Comparison of ENCODE assay signal across 10 cellular contexts in genomic region chr3:195785781-195786405, GRCh38. TPM values are rescaled to one million over a fixed set of nuclear protein-coding genes. Genes with fewer than 3 reads are reported as not detected.
A peak's percentile ranks its signal among the peaks of the same experiment; 100 is the strongest.
DNase-seq lines count a peak whose midpoint lies in the region; ATAC-seq and TF ChIP-seq lines count a peak whose summit lies in the region.
"Not testable (repeated sequence)": the region's sequence is repeated elsewhere in the genome, so short reads cannot be mapped to it uniquely, and the experiment has no call there.
"Had no signal": no experiment of that assay in that cellular context is flagged by ENCODE, and none has a peak within 500 bp of the region (broad histone marks: within the 10 kb centered on the region; RNA-seq: fewer than 3 reads in every experiment).

No MANE protein-coding gene starts in this region.

- ATAC-seq in activated T-cell treated with anti-CD3 and anti-CD28 coated beads, Interleukin-2, amount 50 U/mL, for 72 hours (replicated peaks in 1 of 2); naive B cell (ENCODE audit: low read depth in 2 of 2); sciatic nerve: not testable (repeated sequence)

- H3K4me3 Mint-ChIP-seq in activated CD4-positive, alpha-beta T cell treated with anti-CD3 and anti-CD28 coated beads, Interleukin-2, amount 10 ng/mL, durations not matched to agents 24 days and 14 days: peak overlapping the region; percentile 13
- peak overlapping the region; percentile 1 to 6 for H3K4me3 Mint-ChIP-seq in activated T-cell treated with anti-CD3 and anti-CD28 coated beads, Interleukin-2, amount 50 U/mL, for 72 hours
- H3K4me3 Mint-ChIP-seq in activated naive CD8-positive, alpha-beta T cell: peak overlapping the region; percentile 58
- H3K4me3 Mint-ChIP-seq in glutamatergic neuron (ENCODE audit: unreplicated experiment): peak overlapping the region; percentile 20
- H3K4me3 Mint-ChIP-seq in naive B cell: not testable (repeated sequence)

- H3K27me3 Mint-ChIP-seq in activated CD4-positive, alpha-beta T cell treated with anti-CD3 and anti-CD28 coated beads, Interleukin-2, amount 10 ng/mL, durations not matched to agents 24 days and 14 days; activated T-cell treated with anti-CD3 and anti-CD28 coated beads, Interleukin-2, amount 50 U/mL, for 72 hours (ENCODE audit: low read depth); activated naive CD8-positive, alpha-beta T cell: not testable (repeated sequence)
- H3K27me3 Mint-ChIP-seq in glutamatergic neuron (ENCODE audit: unreplicated experiment) (peaks cover 34% of the 10 kb centered on the region), naive B cell (peaks cover 5 to 52% (median 8%) of the 10 kb centered on the region in 3 donors)

- not testable (repeated sequence) for H3K9me3 ChIP-seq in HEK293 (ENCODE audit: control insufficient read depth, insufficient read depth, low read depth, low read length)

- not testable (repeated sequence) for H3K4me1 ChIP-seq in HEK293 (ENCODE audit: control insufficient read depth, insufficient read depth, low read length)

- peaks cover 50% of the 10 kb centered on the region for H3K4me1 Mint-ChIP-seq in activated CD4-positive, alpha-beta T cell treated with anti-CD3 and anti-CD28 coated beads, Interleukin-2, amount 10 ng/mL, durations not matched to agents 24 days and 14 days
- peaks cover 37% of the 10 kb centered on the region for H3K4me1 Mint-ChIP-seq in activated T-cell treated with anti-CD3 and anti-CD28 coated beads, Interleukin-2, amount 50 U/mL, for 72 hours (ENCODE audit: low read depth)
- H3K4me1 Mint-ChIP-seq in activated naive CD8-positive, alpha-beta T cell (ENCODE audit: low read depth): peaks cover 73% of the 10 kb centered on the region
- H3K4me1 Mint-ChIP-seq in glutamatergic neuron (ENCODE audit: low read depth, unreplicated experiment): not testable (repeated sequence)
- H3K4me1 Mint-ChIP-seq in naive B cell: peaks cover 45 to 67% (median 57%) of the 10 kb centered on the region in 3 donors

- H3K27ac ChIP-seq in HEK293 (ENCODE audit: extremely low read depth, low read depth, low read length): not testable (repeated sequence)

- intact Hi-C loops in activated CD4-positive, alpha-beta T cell treated with anti-CD3 and anti-CD28 coated beads, Interleukin-2, amount 10 ng/mL, durations not matched to agents 24 days and 14 days (cut with micrococcal nuclease); sciatic nerve (cut with DNase I): not testable (repeated sequence)

- H3K4me3 ChIP-seq in HEK293 (ENCODE audit: low read depth, low read length): not testable (repeated sequence)

- DNase-seq in activated CD4-positive, alpha-beta T cell treated with anti-CD3 and anti-CD28 coated beads, Interleukin-2, amount 10 ng/mL, durations not matched to agents 24 days and 14 days; activated T-cell treated with anti-CD3 and anti-CD28 coated beads, Interleukin-2, amount 50 U/mL, for 72 hours; glutamatergic neuron; naive B cell: not testable (repeated sequence)
- DNase-seq in sciatic nerve (ENCODE audit: low spot score): peak; percentile 39

- POLR2A ChIA-PET in HEK293 (lab: Yijun Ruan, JAX): not testable (repeated sequence)

- H3K36me3 Mint-ChIP-seq in activated CD4-positive, alpha-beta T cell treated with anti-CD3 and anti-CD28 coated beads, Interleukin-2, amount 10 ng/mL, durations not matched to agents 24 days and 14 days (ENCODE audit: low read depth): peaks cover 61% of the 10 kb centered on the region
- H3K36me3 Mint-ChIP-seq in activated T-cell treated with anti-CD3 and anti-CD28 coated beads, Interleukin-2, amount 50 U/mL, for 72 hours (ENCODE audit: insufficient read depth in 2 of 2): peaks cover 50 to 55% of the 10 kb centered on the region in 2 donors
- peaks cover 10% of the 10 kb centered on the region for H3K36me3 Mint-ChIP-seq in activated naive CD8-positive, alpha-beta T cell
- H3K36me3 Mint-ChIP-seq in glutamatergic neuron (ENCODE audit: unreplicated experiment) (peaks cover 58% of the 10 kb centered on the region), naive B cell (peaks cover 0 to 41% of the 10 kb centered on the region in 2 donors)

- CTCF ChIA-PET in HEK293 (lab: Yijun Ruan, JAX): not testable (repeated sequence)

- H3K27ac Mint-ChIP-seq in activated CD4-positive, alpha-beta T cell treated with anti-CD3 and anti-CD28 coated beads, Interleukin-2, amount 10 ng/mL, durations not matched to agents 24 days and 14 days: peak overlapping the region; percentile 65
- H3K27ac Mint-ChIP-seq in activated T-cell treated with anti-CD3 and anti-CD28 coated beads, Interleukin-2, amount 50 U/mL, for 72 hours: peak overlapping the region; percentile 18
- H3K27ac Mint-ChIP-seq in activated naive CD8-positive, alpha-beta T cell: peak overlapping the region; percentile 86
- H3K27ac Mint-ChIP-seq in glutamatergic neuron (ENCODE audit: unreplicated experiment): peak overlapping the region; percentile 11
- H3K27ac Mint-ChIP-seq in naive B cell: peak overlapping the region in 5 of 6 donors; percentile 18 to 96 (median 92)

- peaks cover 74% of the 10 kb centered on the region for H3K9me3 Mint-ChIP-seq in activated CD4-positive, alpha-beta T cell treated with anti-CD3 and anti-CD28 coated beads, Interleukin-2, amount 10 ng/mL, durations not matched to agents 24 days and 14 days
- peaks cover 34 to 57% of the 10 kb centered on the region in 2 donors for H3K9me3 Mint-ChIP-seq in activated T-cell treated with anti-CD3 and anti-CD28 coated beads, Interleukin-2, amount 50 U/mL, for 72 hours
- H3K9me3 Mint-ChIP-seq in activated naive CD8-positive, alpha-beta T cell (ENCODE audit: low read depth): peaks cover 36% of the 10 kb centered on the region
- peaks cover 30% of the 10 kb centered on the region for H3K9me3 Mint-ChIP-seq in glutamatergic neuron (ENCODE audit: unreplicated experiment)
- H3K9me3 Mint-ChIP-seq in naive B cell: peaks cover 1 to 44% (median 26%) of the 10 kb centered on the region in 7 donors

- TF ChIP-seq CTCF in HEK293 (tag by site-specific recombination; IDR thresholded peaks at IDR 0.05); glutamatergic neuron (IDR thresholded peaks at IDR 0.05; ENCODE audit: partially characterized antibody, unreplicated experiment): not testable (repeated sequence)

- not testable (repeated sequence) for H3K36me3 ChIP-seq in HEK293 (ENCODE audit: control insufficient read depth in 2 of 2, insufficient read depth in 1 of 2, low read length in 2 of 2)

TF ChIP-seq in HEK293, 187 proteins besides CTCF, POLR2A, EP300 and RAD21:
- peak; percentile 41; the same call in 1 of the 2 replicates for TF ChIP-seq SCRT2 (tag by site-specific recombination; IDR thresholded peaks at IDR 0.05)
- peak; percentile 98 for TF ChIP-seq SCRT1 (tag by site-specific recombination; IDR thresholded peaks at IDR 0.05; ENCODE audit: borderline replicate concordance)

RNA-seq across cellular contexts. Expression of gene MUC4, which starts 25.8 kb away (rescaled TPM):
- total RNA-seq in activated CD4-positive, alpha-beta T cell treated with anti-CD3 and anti-CD28 coated beads, Interleukin-2, amount 10 ng/mL, durations not matched to agents 24 days and 14 days: 0.68 and 0.90 TPM in 2 replicates
- total RNA-seq in activated T-cell treated with anti-CD3 and anti-CD28 coated beads, Interleukin-2, amount 50 U/mL, for 72 hours: under 1 TPM; 0.34 to 0.42 TPM
- 2.5 TPM for total RNA-seq in glutamatergic neuron (ENCODE audit: unreplicated experiment)
- under 1 TPM in 5 of 6 donors, not detected in 1; 0.03 to 0.19 (median 0.07) TPM for polyA plus RNA-seq in naive B cell (ENCODE audit: low read depth in 6 of 6)
- total RNA-seq in sciatic nerve: 0.31 TPM
- total RNA-seq: A673, LHCN-M2, RPMI7951 had no signal

Comparison
In these comparisons a context has a peak if more than half of its experiments do, and no peak if none do; other contexts are left out.
1. H3K27ac Mint-ChIP-seq: peak in every context shown above with its lines; median percentile 92 in naive B cell; 86 in activated naive CD8-positive, alpha-beta T cell; 65 in activated CD4-positive, alpha-beta T cell treated with anti-CD3 and anti-CD28 coated beads, Interleukin-2, amount 10 ng/mL, durations not matched to agents 24 days and 14 days; 18 in activated T-cell treated with anti-CD3 and anti-CD28 coated beads, Interleukin-2, amount 50 U/mL, for 72 hours; 11 in glutamatergic neuron.